ENCODE assay signal across 20 cellular contexts in the genomic region with DNA sequence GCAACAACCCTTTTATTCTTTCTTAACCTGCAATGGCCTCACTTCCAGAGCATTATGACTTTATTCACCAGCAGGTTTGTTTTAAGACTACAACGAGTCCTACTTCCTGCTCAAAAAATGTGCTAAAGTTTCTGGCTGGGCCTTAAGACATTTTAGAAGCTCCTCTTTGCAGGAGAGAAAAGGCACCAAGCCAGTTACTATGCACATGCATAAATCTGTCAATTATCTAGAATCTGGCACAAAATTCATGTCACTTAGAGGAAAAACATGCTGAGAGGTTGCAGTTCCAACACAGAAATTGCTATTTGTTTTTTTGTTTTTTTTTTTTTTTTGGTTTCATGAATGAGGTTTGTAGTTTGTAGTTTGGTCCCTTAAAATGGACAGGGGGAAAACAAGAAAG.
"Had no signal": no experiment of that assay in that cellular context is flagged by ENCODE, and none has a peak within 500 bp of the region (broad histone marks: within the 10 kb centered on the region; RNA-seq: fewer than 3 reads in every experiment).

No MANE protein-coding gene starts in this region.

- H3K27me3 ChIP-seq: pancreas, stomach, upper lobe of right lung had no signal

- H3K27ac ChIP-seq: coronary artery, pancreas, stomach, thoracic aorta, upper lobe of right lung had no signal

- DNase-seq: activated B cell treated with CpG ODN at 0.5 μM for 24 hours; activated CD4-positive, alpha-beta T cell treated with anti-CD3 and anti-CD28 coated beads for 48 hours; activated CD8-positive, alpha-beta T cell treated with anti-CD3 and anti-CD28 coated beads for 36 hours; activated effector memory CD4-positive, alpha-beta T cell treated with Interleukin-2 at 50 U/mL for 16 hours; activated naive CD4-positive, alpha-beta T cell treated with anti-CD3 and anti-CD28 coated beads, Interleukin-2, amount 50 U/mL, for 16 hours; activated T-cell treated with anti-CD3 and anti-CD28 coated beads, Interleukin-2, amount 50 U/mL, for 4 hours; amniotic stem cell; central memory CD4-positive, alpha-beta T cell; head of caudate nucleus; kidney glomerular epithelial cell; mesenchymal stem cell; nephron progenitor cell; pancreas; stimulated activated CD4-positive, alpha-beta T cell treated with anti-CD3 and anti-CD28 coated beads, Interleukin-12 subunit alpha, Interleukin-12 subunit beta, amount 100 ng/mL, for 4 hours; stimulated activated CD4-positive, alpha-beta T cell treated with anti-CD3 and anti-CD28 coated beads, Interleukin-2, amount 100 ng/mL, for 24 hours; stomach; T-helper 2 cell; upper lobe of right lung had no signal

- H3K4me1 ChIP-seq: pancreas, stomach, upper lobe of right lung had no signal

- H3K9me3 ChIP-seq: pancreas, stomach, thoracic aorta, upper lobe of right lung had no signal

- H3K36me3 ChIP-seq: pancreas, stomach, thoracic aorta, upper lobe of right lung had no signal

- H3K4me3 ChIP-seq: coronary artery, pancreas, stomach, thoracic aorta, upper lobe of right lung had no signal
